In genomic region chr4:138897818-138898226, GRCh38 we compare ENCODE assay signal across 11 cellular contexts.
DNase-seq lines count a peak whose midpoint lies in the region; ATAC-seq and TF ChIP-seq lines count a peak whose summit lies in the region.
"Had no signal": no experiment of that assay in that cellular context is flagged by ENCODE, and none has a peak within 500 bp of the region (broad histone marks: within the 10 kb centered on the region; RNA-seq: fewer than 3 reads in every experiment).

No MANE protein-coding gene starts in this region.

- peak; percentile 97 for DNase-seq in HFFc6
- peak; percentile 6 for DNase-seq in T-helper 2 cell treated with Interferon-gamma antibody and Interleukin-4, amounts not matched to agents 5 μg/mL and 100 μg/mL, for 36 hours (ENCODE audit: low spot score)
- DNase-seq in iris pigment epithelial cell (ENCODE audit: low read depth): peak; percentile 91
- no peak for DNase-seq in germinal center (ENCODE audit: low spot score)
- DNase-seq in stimulated activated CD4-positive, alpha-beta T cell treated with anti-CD3 and anti-CD28 coated beads, Interleukin-2, amount 100 ng/mL, for 48 hours: no peak
- DNase-seq: activated B cell treated with CpG ODN at 0.5 μM for 24 hours had no signal

- no peaks in the 10 kb centered on the region for H3K9me3 Mint-ChIP-seq in HFFc6
- no peaks in the 10 kb centered on the region for H3K9me3 Mint-ChIP-seq in T-helper 2 cell treated with Interferon-gamma antibody and Interleukin-4, amounts not matched to agents 5 μg/mL and 100 μg/mL, for 36 hours
- H3K9me3 Mint-ChIP-seq: activated B cell treated with CpG ODN at 0.5 μM for 24 hours had no signal

- H3K27ac ChIP-seq in C4-2B: peak overlapping the region; percentile 69
- H3K27ac ChIP-seq: neutrophil had no signal

- ATAC-seq in GM19023 (IDR thresholded peaks at IDR 0.05; ENCODE audit: unreplicated experiment) (no peak), GM21528 (IDR thresholded peaks at IDR 0.05; ENCODE audit: low FRiP score, unreplicated experiment) (no peak)
- ATAC-seq: GM12878 had no signal

- H3K4me1 Mint-ChIP-seq in HFFc6 (ENCODE audit: low read depth): peaks cover 33% of the 10 kb centered on the region
- H3K4me1 Mint-ChIP-seq in T-helper 2 cell treated with Interferon-gamma antibody and Interleukin-4, amounts not matched to agents 5 μg/mL and 100 μg/mL, for 36 hours (ENCODE audit: low read depth): peaks cover 5% of the 10 kb centered on the region
- H3K4me1 Mint-ChIP-seq: activated B cell treated with CpG ODN at 0.5 μM for 24 hours had no signal

- H3K27ac Mint-ChIP-seq in HFFc6: peak overlapping the region; percentile 56
- H3K27ac Mint-ChIP-seq in T-helper 2 cell treated with Interferon-gamma antibody and Interleukin-4, amounts not matched to agents 5 μg/mL and 100 μg/mL, for 36 hours: no peak overlapping the region
- H3K27ac Mint-ChIP-seq: activated B cell treated with CpG ODN at 0.5 μM for 24 hours had no signal

- TF ChIP-seq CTCF in C4-2B (conservative IDR thresholded peaks at IDR 0.05) (no peak; the same call in 1 of the 2 replicates), HFFc6 (IDR thresholded peaks at IDR 0.05) (no peak)

- H3K4me3 Mint-ChIP-seq in HFFc6: peak overlapping the region; percentile 68
- H3K4me3 Mint-ChIP-seq in T-helper 2 cell treated with Interferon-gamma antibody and Interleukin-4, amounts not matched to agents 5 μg/mL and 100 μg/mL, for 36 hours: no peak overlapping the region
- H3K4me3 Mint-ChIP-seq: activated B cell treated with CpG ODN at 0.5 μM for 24 hours had no signal

- no peaks in the 10 kb centered on the region for H3K36me3 Mint-ChIP-seq in HFFc6 (ENCODE audit: low read depth)
- no peaks in the 10 kb centered on the region for H3K36me3 Mint-ChIP-seq in T-helper 2 cell treated with Interferon-gamma antibody and Interleukin-4, amounts not matched to agents 5 μg/mL and 100 μg/mL, for 36 hours (ENCODE audit: low read depth)

- H3K27me3 Mint-ChIP-seq in HFFc6 (ENCODE audit: insufficient read depth): peaks cover 27% of the 10 kb centered on the region
- peaks cover 10% of the 10 kb centered on the region for H3K27me3 Mint-ChIP-seq in T-helper 2 cell treated with Interferon-gamma antibody and Interleukin-4, amounts not matched to agents 5 μg/mL and 100 μg/mL, for 36 hours (ENCODE audit: low read depth)
- H3K27me3 Mint-ChIP-seq: activated B cell treated with CpG ODN at 0.5 μM for 24 hours had no signal

Comparison
In these comparisons a context has a peak if more than half of its experiments do, and no peak if none do; other contexts are left out.
1. DNase-seq: peak in HFFc6 (single experiment), T-helper 2 cell treated with Interferon-gamma antibody and Interleukin-4, amounts not matched to agents 5 μg/mL and 100 μg/mL, for 36 hours (single experiment) and iris pigment epithelial cell (single experiment); none in germinal center (single experiment) and stimulated activated CD4-positive, alpha-beta T cell treated with anti-CD3 and anti-CD28 coated beads, Interleukin-2, amount 100 ng/mL, for 48 hours (0 of 2).